8 cellular contexts compared by ENCODE assay signal in genomic region chr14:96039633-96040311, GRCh38. TPM values are rescaled to one million over a fixed set of nuclear protein-coding genes. Genes with fewer than 3 reads are reported as not detected.
A peak's percentile ranks its signal among the peaks of the same experiment; 100 is the strongest.
DNase-seq lines count a peak whose midpoint lies in the region; ATAC-seq and TF ChIP-seq lines count a peak whose summit lies in the region.

No MANE protein-coding gene starts in this region.

- H3K27me3 ChIP-seq in kidney epithelial cell (ENCODE audit: control insufficient read depth, insufficient read depth, low read length): peaks cover 13% of the 10 kb centered on the region

- no peaks in the 10 kb centered on the region for H3K36me3 Mint-ChIP-seq in T-helper 2 cell treated with Interferon-gamma antibody and Interleukin-4, amounts not matched to agents 5 μg/mL and 100 μg/mL, for 36 hours (ENCODE audit: low read depth)
- no peaks in the 10 kb centered on the region for H3K36me3 Mint-ChIP-seq in stimulated activated memory B cell treated with anti-CD40 and anti-IgM and Interleukin-4, amounts not matched to agents 10 μg/mL and 1 μg/mL and 100 μg/mL, for 72 hours

- no peak for ATAC-seq in stimulated activated memory B cell treated with anti-CD40 and anti-IgM and Interleukin-4, amounts not matched to agents 10 μg/mL and 1 μg/mL and 100 μg/mL, for 72 hours
- ATAC-seq in HG03097 (IDR thresholded peaks at IDR 0.05; ENCODE audit: low FRiP score, unreplicated experiment): no peak

- H3K36me3 ChIP-seq in kidney epithelial cell (ENCODE audit: control insufficient read depth, insufficient read depth, low read length): no peaks in the 10 kb centered on the region

- H3K27ac Mint-ChIP-seq in T-helper 2 cell treated with Interferon-gamma antibody and Interleukin-4, amounts not matched to agents 5 μg/mL and 100 μg/mL, for 36 hours: no peak overlapping the region
- H3K27ac Mint-ChIP-seq in stimulated activated memory B cell treated with anti-CD40 and anti-IgM and Interleukin-4, amounts not matched to agents 10 μg/mL and 1 μg/mL and 100 μg/mL, for 72 hours: no peak overlapping the region

- no peaks in the 10 kb centered on the region for H3K9me3 Mint-ChIP-seq in T-helper 2 cell treated with Interferon-gamma antibody and Interleukin-4, amounts not matched to agents 5 μg/mL and 100 μg/mL, for 36 hours
- no peaks in the 10 kb centered on the region for H3K9me3 Mint-ChIP-seq in stimulated activated memory B cell treated with anti-CD40 and anti-IgM and Interleukin-4, amounts not matched to agents 10 μg/mL and 1 μg/mL and 100 μg/mL, for 72 hours

- H3K4me3 ChIP-seq in cardiac fibroblast (replicated peaks in 1 of 2; ENCODE audit: low read depth in 2 of 2, low read length in 2 of 2): peak overlapping the region; percentile 73 to 89
- peak overlapping the region; percentile 84 for H3K4me3 ChIP-seq in kidney epithelial cell (ENCODE audit: low read depth, low read length)

- H3K4me3 Mint-ChIP-seq in T-helper 2 cell treated with Interferon-gamma antibody and Interleukin-4, amounts not matched to agents 5 μg/mL and 100 μg/mL, for 36 hours: peak overlapping the region; percentile 72
- H3K4me3 Mint-ChIP-seq in stimulated activated memory B cell treated with anti-CD40 and anti-IgM and Interleukin-4, amounts not matched to agents 10 μg/mL and 1 μg/mL and 100 μg/mL, for 72 hours: peak overlapping the region; percentile 66

- no peak for DNase-seq in T-helper 2 cell treated with Interferon-gamma antibody and Interleukin-4, amounts not matched to agents 5 μg/mL and 100 μg/mL, for 36 hours (ENCODE audit: low spot score)
- DNase-seq in T-helper 2 cell: no peak
- DNase-seq in NCI-H748 (lab: John Stamatoyannopoulos, UW; ENCODE audit: unreplicated experiment): peak; percentile 71
- DNase-seq in cardiac fibroblast (ENCODE audit: low read depth in 2 of 2): peak in 1 of 2 donors; percentile 42
- DNase-seq in kidney epithelial cell (ENCODE audit: low read depth): no peak
- DNase-seq in dedifferentiated amniotic fluid mesenchymal stem cell (ENCODE audit: extremely low spot score): no peak

- TF ChIP-seq CTCF in cardiac fibroblast (IDR thresholded peaks at IDR 0.05; ENCODE audit: low read depth, low read length): peak; percentile 14
- TF ChIP-seq CTCF in kidney epithelial cell (IDR thresholded peaks at IDR 0.05; ENCODE audit: insufficient read depth, low read length, poor library complexity, severe bottlenecking): peak; percentile 34

- H3K4me1 Mint-ChIP-seq in T-helper 2 cell treated with Interferon-gamma antibody and Interleukin-4, amounts not matched to agents 5 μg/mL and 100 μg/mL, for 36 hours (ENCODE audit: low read depth): peaks cover 7% of the 10 kb centered on the region
- H3K4me1 Mint-ChIP-seq in stimulated activated memory B cell treated with anti-CD40 and anti-IgM and Interleukin-4, amounts not matched to agents 10 μg/mL and 1 μg/mL and 100 μg/mL, for 72 hours: peaks cover 19% of the 10 kb centered on the region

- H3K27me3 Mint-ChIP-seq in T-helper 2 cell treated with Interferon-gamma antibody and Interleukin-4, amounts not matched to agents 5 μg/mL and 100 μg/mL, for 36 hours (ENCODE audit: low read depth): peaks cover 49% of the 10 kb centered on the region
- peaks cover 57% of the 10 kb centered on the region for H3K27me3 Mint-ChIP-seq in stimulated activated memory B cell treated with anti-CD40 and anti-IgM and Interleukin-4, amounts not matched to agents 10 μg/mL and 1 μg/mL and 100 μg/mL, for 72 hours

RNA-seq across cellular contexts. Expression of gene C14orf132, which starts 0.6 kb away (rescaled TPM):
- 5.6 and 8.4 TPM in 2 replicates for total RNA-seq in kidney epithelial cell
